In genomic region chr11:133137270-133137669, GRCh38 we compare ENCODE assay signal across 35 cellular contexts.
"Had no signal": no experiment of that assay in that cellular context is flagged by ENCODE, and none has a peak within 500 bp of the region (broad histone marks: within the 10 kb centered on the region; RNA-seq: fewer than 3 reads in every experiment).

No MANE protein-coding gene starts in this region.

- H3K27ac Mint-ChIP-seq: activated naive CD4-positive, alpha-beta T cell treated with anti-CD3 and anti-CD28 coated beads for 36 hours; activated naive CD4-positive, alpha-beta T cell treated with anti-CD3 and anti-CD28 coated beads, Interleukin-2, amount 10 ng/mL, durations not matched to agents 7 days and 5 days; activated naive CD4-positive, alpha-beta T cell treated with anti-CD3 and anti-CD28 coated beads, Interleukin-2, amount 50 U/mL, for 24 hours; activated naive CD4-positive, alpha-beta T cell treated with anti-CD3 and anti-CD28 coated beads, Interleukin-2, amount 50 U/mL, for 72 hours; activated naive CD8-positive, alpha-beta T cell; activated naive CD8-positive, alpha-beta T cell treated with anti-CD3 and anti-CD28 coated beads for 36 hours; activated naive CD8-positive, alpha-beta T cell treated with anti-CD3 and anti-CD28 coated beads, Interleukin-2, amount 10 ng/mL, durations not matched to agents 7 days and 5 days; activated naive CD8-positive, alpha-beta T cell treated with anti-CD3 and anti-CD28 coated beads, Interleukin-2, amount 50 U/mL, for 24 hours; activated T-cell treated with anti-CD3 and anti-CD28 coated beads, Interleukin-2, amount 50 U/mL, for 24 hours; activated T-cell treated with anti-CD3 and anti-CD28 coated beads, Interleukin-2, amount 50 U/mL, for 72 hours; activated T-helper 1 cell treated with anti-CD3 and anti-CD28 coated beads, Interleukin-12 subunit alpha, Interleukin-12 subunit beta, Interleukin-2, Interleukin-4 antibody, amounts not matched to agents 30 ng/mL and 10 ng/mL and 1 ng/mL, durations not matched to agents 14 hours and 24 hours and 36 hours; activated T-helper 17 cell treated with anti-CD3 and anti-CD28 coated beads, Interleukin-2, amount 50 U/mL, for 72 hours; activated T-helper 2 cell treated with anti-CD3 and anti-CD28 coated beads, Interferon-gamma antibody, Interleukin-2, Interleukin-4, amounts not matched to agents 10 μg/mL and 5 μg/mL and 100 μg/mL, durations not matched to agents 14 hours and 24 hours and 36 hours had no signal

- H3K9me3 Mint-ChIP-seq: activated naive CD4-positive, alpha-beta T cell treated with anti-CD3 and anti-CD28 coated beads for 36 hours; activated naive CD4-positive, alpha-beta T cell treated with anti-CD3 and anti-CD28 coated beads, Interleukin-2, amount 10 ng/mL, durations not matched to agents 7 days and 5 days; activated naive CD4-positive, alpha-beta T cell treated with anti-CD3 and anti-CD28 coated beads, Interleukin-2, amount 50 U/mL, for 24 hours; activated naive CD8-positive, alpha-beta T cell treated with anti-CD3 and anti-CD28 coated beads for 36 hours; activated naive CD8-positive, alpha-beta T cell treated with anti-CD3 and anti-CD28 coated beads, Interleukin-2, amount 10 ng/mL, durations not matched to agents 7 days and 5 days; activated naive CD8-positive, alpha-beta T cell treated with anti-CD3 and anti-CD28 coated beads, Interleukin-2, amount 50 U/mL, for 24 hours; activated T-helper 1 cell treated with anti-CD3 and anti-CD28 coated beads, Interleukin-12 subunit alpha, Interleukin-12 subunit beta, Interleukin-2, Interleukin-4 antibody, amounts not matched to agents 30 ng/mL and 10 ng/mL and 1 ng/mL, durations not matched to agents 14 hours and 24 hours and 36 hours; activated T-helper 17 cell treated with anti-CD3 and anti-CD28 coated beads, Interleukin-2, amount 50 U/mL, for 72 hours; activated T-helper 2 cell treated with anti-CD3 and anti-CD28 coated beads, Interferon-gamma antibody, Interleukin-2, Interleukin-4, amounts not matched to agents 10 μg/mL and 5 μg/mL and 100 μg/mL, durations not matched to agents 14 hours and 24 hours and 36 hours had no signal

- H3K4me1 ChIP-seq: adrenal gland, ascending aorta, body of pancreas, breast epithelium had no signal

- H3K9me3 ChIP-seq: adrenal gland, ascending aorta, body of pancreas, breast epithelium had no signal

- H3K4me3 ChIP-seq: adrenal gland, ascending aorta, body of pancreas, breast epithelium, cardiac muscle cell had no signal

- H3K36me3 Mint-ChIP-seq: activated naive CD4-positive, alpha-beta T cell treated with anti-CD3 and anti-CD28 coated beads, Interleukin-2, amount 10 ng/mL, durations not matched to agents 7 days and 5 days; activated naive CD4-positive, alpha-beta T cell treated with anti-CD3 and anti-CD28 coated beads, Interleukin-2, amount 50 U/mL, for 24 hours; activated naive CD4-positive, alpha-beta T cell treated with anti-CD3 and anti-CD28 coated beads, Interleukin-2, amount 50 U/mL, for 72 hours; activated naive CD8-positive, alpha-beta T cell; activated naive CD8-positive, alpha-beta T cell treated with anti-CD3 and anti-CD28 coated beads for 36 hours; activated naive CD8-positive, alpha-beta T cell treated with anti-CD3 and anti-CD28 coated beads, Interleukin-2, amount 10 ng/mL, durations not matched to agents 7 days and 5 days; brain had no signal

- H3K27ac ChIP-seq: adrenal gland, ascending aorta, body of pancreas, brain microvascular endothelial cell, breast epithelium, cardiac muscle cell had no signal

- H3K36me3 ChIP-seq: adrenal gland, ascending aorta, brain microvascular endothelial cell, breast epithelium, cardiac muscle cell had no signal

- H3K4me1 Mint-ChIP-seq: activated naive CD4-positive, alpha-beta T cell treated with anti-CD3 and anti-CD28 coated beads, Interleukin-2, amount 10 ng/mL, durations not matched to agents 7 days and 5 days; activated naive CD4-positive, alpha-beta T cell treated with anti-CD3 and anti-CD28 coated beads, Interleukin-2, amount 50 U/mL, for 24 hours; activated naive CD8-positive, alpha-beta T cell treated with anti-CD3 and anti-CD28 coated beads for 36 hours; activated naive CD8-positive, alpha-beta T cell treated with anti-CD3 and anti-CD28 coated beads, Interleukin-2, amount 10 ng/mL, durations not matched to agents 7 days and 5 days; activated naive CD8-positive, alpha-beta T cell treated with anti-CD3 and anti-CD28 coated beads, Interleukin-2, amount 50 U/mL, for 24 hours; activated T-helper 17 cell treated with anti-CD3 and anti-CD28 coated beads, Interleukin-2, amount 50 U/mL, for 72 hours; central memory CD8-positive, alpha-beta T cell had no signal

- DNase-seq: activated effector memory CD4-positive, alpha-beta T cell treated with anti-CD3 and anti-CD28 coated beads, Interleukin-2, amount 50 U/mL, for 16 hours; activated effector memory CD4-positive, alpha-beta T cell treated with Interleukin-2 at 50 U/mL for 16 hours; activated gamma-delta T cell; activated gamma-delta T cell treated with Interleukin-2 at 50 U/mL for 16 hours; activated naive CD4-positive, alpha-beta T cell; activated naive CD4-positive, alpha-beta T cell treated with anti-CD3 and anti-CD28 coated beads for 36 hours; activated naive CD4-positive, alpha-beta T cell treated with anti-CD3 and anti-CD28 coated beads, Interleukin-2, amount 10 ng/mL, durations not matched to agents 7 days and 5 days; activated naive CD4-positive, alpha-beta T cell treated with anti-CD3 and anti-CD28 coated beads, Interleukin-2, amount 50 U/mL, for 16 hours; activated naive CD4-positive, alpha-beta T cell treated with Interleukin-2 at 50 U/mL for 16 hours; activated naive CD8-positive, alpha-beta T cell treated with anti-CD3 and anti-CD28 coated beads for 36 hours; activated naive CD8-positive, alpha-beta T cell treated with anti-CD3 and anti-CD28 coated beads, Interleukin-2, amount 10 ng/mL, durations not matched to agents 7 days and 5 days; activated naive CD8-positive, alpha-beta T cell treated with anti-CD3 and anti-CD28 coated beads, Interleukin-2, amount 50 U/mL, for 24 hours; activated T-cell treated with anti-CD3 and anti-CD28 coated beads, Interleukin-2, amount 50 U/mL, for 1 hour; activated T-cell treated with anti-CD3 and anti-CD28 coated beads, Interleukin-2, amount 50 U/mL, for 24 hours; activated T-cell treated with anti-CD3 and anti-CD28 coated beads, Interleukin-2, amount 50 U/mL, for 4 hours; activated T-cell treated with anti-CD3 and anti-CD28 coated beads, Interleukin-2, amount 50 U/mL, for 48 hours; activated T-cell treated with anti-CD3 and anti-CD28 coated beads, Interleukin-2, amount 50 U/mL, for 72 hours; adrenal gland; amniotic stem cell; aorta; brain microvascular endothelial cell; central memory CD4-positive, alpha-beta T cell; cerebellar nuclear complex had no signal

- H3K27me3 ChIP-seq: adrenal gland, ascending aorta, body of pancreas, brain microvascular endothelial cell had no signal

- H3K4me3 Mint-ChIP-seq: activated naive CD4-positive, alpha-beta T cell treated with anti-CD3 and anti-CD28 coated beads for 36 hours; activated naive CD4-positive, alpha-beta T cell treated with anti-CD3 and anti-CD28 coated beads, Interleukin-2, amount 10 ng/mL, durations not matched to agents 7 days and 5 days; activated naive CD4-positive, alpha-beta T cell treated with anti-CD3 and anti-CD28 coated beads, Interleukin-2, amount 50 U/mL, for 24 hours; activated naive CD8-positive, alpha-beta T cell; activated naive CD8-positive, alpha-beta T cell treated with anti-CD3 and anti-CD28 coated beads for 36 hours; activated naive CD8-positive, alpha-beta T cell treated with anti-CD3 and anti-CD28 coated beads, Interleukin-2, amount 10 ng/mL, durations not matched to agents 7 days and 5 days; activated naive CD8-positive, alpha-beta T cell treated with anti-CD3 and anti-CD28 coated beads, Interleukin-2, amount 50 U/mL, for 24 hours; activated T-cell treated with anti-CD3 and anti-CD28 coated beads, Interleukin-2, amount 50 U/mL, for 24 hours; activated T-cell treated with anti-CD3 and anti-CD28 coated beads, Interleukin-2, amount 50 U/mL, for 4 hours; activated T-cell treated with anti-CD3 and anti-CD28 coated beads, Interleukin-2, amount 50 U/mL, for 72 hours; activated T-helper 1 cell treated with anti-CD3 and anti-CD28 coated beads, Interleukin-12 subunit alpha, Interleukin-12 subunit beta, Interleukin-2, Interleukin-4 antibody, amounts not matched to agents 30 ng/mL and 10 ng/mL and 1 ng/mL, durations not matched to agents 14 hours and 24 hours and 36 hours; activated T-helper 17 cell treated with anti-CD3 and anti-CD28 coated beads, Interleukin-2, amount 50 U/mL, for 72 hours; brain; central memory CD8-positive, alpha-beta T cell had no signal

- H3K27me3 Mint-ChIP-seq: activated naive CD4-positive, alpha-beta T cell treated with anti-CD3 and anti-CD28 coated beads, Interleukin-2, amount 50 U/mL, for 24 hours; activated T-cell treated with anti-CD3 and anti-CD28 coated beads, Interleukin-2, amount 50 U/mL, for 24 hours; central memory CD8-positive, alpha-beta T cell had no signal

- ATAC-seq: activated naive CD4-positive, alpha-beta T cell treated with anti-CD3 and anti-CD28 coated beads, Interleukin-2, amount 50 U/mL, for 72 hours; activated naive CD8-positive, alpha-beta T cell treated with anti-CD3 and anti-CD28 coated beads, Interleukin-2, amount 50 U/mL, for 24 hours; activated T-cell treated with anti-CD3 and anti-CD28 coated beads, Interleukin-2, amount 50 U/mL, for 4 hours; activated T-cell treated with anti-CD3 and anti-CD28 coated beads, Interleukin-2, amount 50 U/mL, for 72 hours; activated T-helper 17 cell treated with anti-CD3 and anti-CD28 coated beads, Interleukin-2, amount 50 U/mL, for 72 hours; body of pancreas had no signal
